Comparison of ENCODE assay signal across 27 cellular contexts in genomic region chr1:196131691-196132090, GRCh38.
"Had no signal": no experiment of that assay in that cellular context is flagged by ENCODE, and none has a peak within 500 bp of the region (broad histone marks: within the 10 kb centered on the region; RNA-seq: fewer than 3 reads in every experiment).

No MANE protein-coding gene starts in this region.

- H3K9me3 ChIP-seq: stomach, suprapubic skin, testis, thoracic aorta, thyroid gland, tibial artery, tibial nerve, transverse colon, upper lobe of left lung, upper lobe of right lung, uterus, vagina had no signal

- H3K36me3 ChIP-seq: stomach, suprapubic skin, thoracic aorta, thyroid gland, tibial artery, tibial nerve, transverse colon, upper lobe of left lung, upper lobe of right lung, uterus, vagina had no signal

- H3K4me3 ChIP-seq: stomach, suprapubic skin, testis, thoracic aorta, thyroid gland, tibial artery, tibial nerve, transverse colon, upper lobe of left lung, upper lobe of right lung, uterus, vagina had no signal

- ATAC-seq: stimulated activated effector memory CD8-positive, alpha-beta T cell treated with anti-CD3 and anti-CD28 coated beads, Interleukin-12 subunit alpha, Interleukin-12 subunit beta, amount 100 ng/mL, for 72 hours; stimulated activated memory B cell treated with anti-CD40 and anti-IgM and Interleukin-4, amounts not matched to agents 10 μg/mL and 1 μg/mL and 100 μg/mL, for 72 hours; stimulated activated naive B cell treated with anti-CD40 and anti-IgM and Interleukin-4, amounts not matched to agents 10 μg/mL and 1 μg/mL and 100 μg/mL, for 72 hours; stimulated activated naive CD8-positive, alpha-beta T cell treated with anti-CD3 and anti-CD28 coated beads, Interleukin-15, amount 100 ng/mL, for 72 hours; stimulated activated naive CD8-positive, alpha-beta T cell treated with anti-CD3 and anti-CD28 coated beads, Interleukin-15, Interleukin-2, amounts not matched to agents 100 U/mL and 50 U/mL, for 24 hours; upper lobe of right lung had no signal

- FAIRE-seq: urothelium cell line had no signal

- H3K27me3 ChIP-seq: stomach, suprapubic skin, testis, thyroid gland, tibial artery, tibial nerve, transverse colon, upper lobe of left lung, upper lobe of right lung, uterus, vagina had no signal

- H3K27ac ChIP-seq: stomach, suprapubic skin, testis, thoracic aorta, thyroid gland, tibial artery, tibial nerve, transverse colon, upper lobe of left lung, upper lobe of right lung, uterus, vagina had no signal

- H3K4me1 ChIP-seq: stomach, suprapubic skin, testis, tibial nerve, transverse colon, upper lobe of left lung, upper lobe of right lung, uterus, vagina had no signal

- DNase-seq: stimulated activated CD4-positive, alpha-beta T cell treated with anti-CD3 and anti-CD28 coated beads, Interleukin-2, amount 100 ng/mL, for 48 hours; stimulated activated CD4-positive, alpha-beta T cell treated with anti-CD3 and anti-CD28 coated beads, Interleukin-4, amount 100 ng/mL, for 1 hour; stimulated activated CD4-positive, alpha-beta T cell treated with anti-CD3 and anti-CD28 coated beads, Interleukin-4, amount 100 ng/mL, for 24 hours; stimulated activated CD4-positive, alpha-beta T cell treated with anti-CD3 and anti-CD28 coated beads, Interleukin-4, amount 100 ng/mL, for 4 hours; stimulated activated CD8-positive, alpha-beta memory T cell treated with anti-CD3 and anti-CD28 coated beads, Interleukin-4, amount 100 ng/mL, for 48 hours; stimulated activated naive B cell treated with anti-CD40 and anti-IgM and Interleukin-4, amounts not matched to agents 10 μg/mL and 1 μg/mL and 100 μg/mL, for 72 hours; stimulated activated naive CD4-positive, alpha-beta T cell; stimulated activated naive CD4-positive, alpha-beta T cell treated with Interleukin-2 at 50 U/mL for 16 hours; stimulated activated naive CD8-positive, alpha-beta T cell treated with anti-CD3 and anti-CD28 coated beads, Interleukin-15, amount 100 ng/mL, for 72 hours; stimulated activated naive CD8-positive, alpha-beta T cell treated with anti-CD3 and anti-CD28 coated beads, Interleukin-15, Interleukin-2, amounts not matched to agents 100 U/mL and 50 U/mL, for 24 hours; stomach; substantia nigra; testis; thyroid gland; tibial artery; transverse colon; trophoblast cell; upper lobe of left lung; upper lobe of right lung; uterus had no signal
